ENCODE assay signal across 29 cellular contexts in genomic region chr7:90857595-90857994, GRCh38.
DNase-seq lines count a peak whose midpoint lies in the region; ATAC-seq and TF ChIP-seq lines count a peak whose summit lies in the region.
"Had no signal": no experiment of that assay in that cellular context is flagged by ENCODE, and none has a peak within 500 bp of the region (broad histone marks: within the 10 kb centered on the region; RNA-seq: fewer than 3 reads in every experiment).

No MANE protein-coding gene starts in this region.

- no peaks in the 10 kb centered on the region for H3K4me1 Mint-ChIP-seq in activated CD4-positive, alpha-beta memory T cell treated with anti-CD3 and anti-CD28 coated beads, Interleukin-2, amount 10 ng/mL, durations not matched to agents 7 days and 5 days
- H3K4me1 Mint-ChIP-seq: activated naive CD8-positive, alpha-beta T cell treated with anti-CD3 and anti-CD28 coated beads, Interleukin-2, amount 10 ng/mL, durations not matched to agents 7 days and 5 days had no signal

- CTCF ChIA-PET in activated CD4-positive, alpha-beta memory T cell treated with anti-CD3 and anti-CD28 coated beads, Interleukin-2, amount 10 ng/mL, durations not matched to agents 7 days and 5 days (lab: Charles Lee), result no interaction called here

- H3K4me1 ChIP-seq in heart right ventricle, result peaks cover 0 to 6% (median 0%) of the 10 kb centered on the region in 9 donors
- H3K4me1 ChIP-seq: BLaER1, suprapubic skin, upper lobe of right lung had no signal

- H3K9me3 ChIP-seq in heart right ventricle, result no peaks in the 10 kb centered on the region
- H3K9me3 ChIP-seq: BLaER1, SK-N-SH, suprapubic skin, upper lobe of right lung had no signal

- H3K27me3 ChIP-seq in heart right ventricle, result no peaks in the 10 kb centered on the region
- H3K27me3 ChIP-seq: BLaER1, suprapubic skin, upper lobe of right lung had no signal

- H3K36me3 Mint-ChIP-seq in activated CD4-positive, alpha-beta memory T cell treated with anti-CD3 and anti-CD28 coated beads, Interleukin-2, amount 10 ng/mL, durations not matched to agents 7 days and 5 days (ENCODE audit: low read depth), result no peaks in the 10 kb centered on the region
- H3K36me3 Mint-ChIP-seq: activated naive CD8-positive, alpha-beta T cell treated with anti-CD3 and anti-CD28 coated beads, Interleukin-2, amount 10 ng/mL, durations not matched to agents 7 days and 5 days had no signal

- DNase-seq in Right ventricle myocardium inferior (ENCODE audit: missing footprints) (no peak), cardiac septum (ENCODE audit: low spot score) (no peak), NCI-H69 (lab: John Stamatoyannopoulos, UW) (peak; percentile 47), heart right ventricle (peak in 1 of 2 donors; percentile 21), renal cortical epithelial cell (ENCODE audit: low read depth) (peak; percentile 5)
- no peak for DNase-seq in activated CD4-positive, alpha-beta memory T cell treated with anti-CD3 and anti-CD28 coated beads, Interleukin-2, amount 10 ng/mL, durations not matched to agents 7 days and 5 days
- DNase-seq: activated CD4-positive, alpha-beta T cell treated with anti-CD3 and anti-CD28 coated beads for 48 hours; activated gamma-delta T cell; activated naive CD8-positive, alpha-beta T cell treated with anti-CD3 and anti-CD28 coated beads, Interleukin-2, amount 10 ng/mL, durations not matched to agents 7 days and 5 days; activated T-cell treated with anti-CD3 and anti-CD28 coated beads, Interleukin-2, amount 50 U/mL, for 24 hours; DMS79 treated with DMSO at 0.1 percent for 48 hours; effector CD4-positive, alpha-beta T cell; left colon; NCI-H1092; NCI-H2029; NCI-H2227 treated with DMSO at 0.1 percent for 48 hours; SK-N-SH; stimulated activated CD4-positive, alpha-beta T cell treated with anti-CD3 and anti-CD28 coated beads, Interleukin-4, amount 100 ng/mL, for 4 hours; stimulated activated naive B cell treated with anti-CD40 and anti-IgM and Interleukin-4, amounts not matched to agents 10 μg/mL and 1 μg/mL and 100 μg/mL, for 72 hours; upper lobe of right lung had no signal

- H3K4me3 Mint-ChIP-seq in activated CD4-positive, alpha-beta memory T cell treated with anti-CD3 and anti-CD28 coated beads, Interleukin-2, amount 10 ng/mL, durations not matched to agents 7 days and 5 days, result no peak overlapping the region
- H3K4me3 Mint-ChIP-seq: activated naive CD8-positive, alpha-beta T cell treated with anti-CD3 and anti-CD28 coated beads, Interleukin-2, amount 10 ng/mL, durations not matched to agents 7 days and 5 days; activated T-cell treated with anti-CD3 and anti-CD28 coated beads, Interleukin-2, amount 50 U/mL, for 24 hours; IgD-negative memory B cell; memory B cell; stimulated activated naive B cell treated with anti-CD40 and anti-IgM and Interleukin-4, amounts not matched to agents 10 μg/mL and 1 μg/mL and 100 μg/mL, for 72 hours had no signal

- POLR2A ChIA-PET in activated CD4-positive, alpha-beta memory T cell treated with anti-CD3 and anti-CD28 coated beads, Interleukin-2, amount 10 ng/mL, durations not matched to agents 7 days and 5 days (lab: Charles Lee), result no interaction called here

- H3K36me3 ChIP-seq in heart right ventricle, result no peaks in the 10 kb centered on the region
- H3K36me3 ChIP-seq: suprapubic skin, upper lobe of right lung had no signal

- H3K27me3 Mint-ChIP-seq in activated CD4-positive, alpha-beta memory T cell treated with anti-CD3 and anti-CD28 coated beads, Interleukin-2, amount 10 ng/mL, durations not matched to agents 7 days and 5 days, result no peaks in the 10 kb centered on the region
- H3K27me3 Mint-ChIP-seq: activated naive CD8-positive, alpha-beta T cell treated with anti-CD3 and anti-CD28 coated beads, Interleukin-2, amount 10 ng/mL, durations not matched to agents 7 days and 5 days; activated T-cell treated with anti-CD3 and anti-CD28 coated beads, Interleukin-2, amount 50 U/mL, for 24 hours; IgD-negative memory B cell; memory B cell; progenitor cell of endocrine pancreas; stimulated activated naive B cell treated with anti-CD40 and anti-IgM and Interleukin-4, amounts not matched to agents 10 μg/mL and 1 μg/mL and 100 μg/mL, for 72 hours had no signal

- H3K9me3 Mint-ChIP-seq in activated CD4-positive, alpha-beta memory T cell treated with anti-CD3 and anti-CD28 coated beads, Interleukin-2, amount 10 ng/mL, durations not matched to agents 7 days and 5 days, result no peaks in the 10 kb centered on the region
- H3K9me3 Mint-ChIP-seq: activated naive CD8-positive, alpha-beta T cell treated with anti-CD3 and anti-CD28 coated beads, Interleukin-2, amount 10 ng/mL, durations not matched to agents 7 days and 5 days; activated T-cell treated with anti-CD3 and anti-CD28 coated beads, Interleukin-2, amount 50 U/mL, for 24 hours; IgD-negative memory B cell; memory B cell; stimulated activated naive B cell treated with anti-CD40 and anti-IgM and Interleukin-4, amounts not matched to agents 10 μg/mL and 1 μg/mL and 100 μg/mL, for 72 hours had no signal

- TF ChIP-seq CTCF in heart right ventricle (IDR thresholded peaks at IDR 0.05), result peak in 4 of 9 donors; percentile 16 to 46 (median 38)

- H3K4me3 ChIP-seq in heart right ventricle, result no peak overlapping the region
- H3K4me3 ChIP-seq: BLaER1, suprapubic skin, upper lobe of right lung had no signal

- no peak overlapping the region for H3K27ac Mint-ChIP-seq in activated CD4-positive, alpha-beta memory T cell treated with anti-CD3 and anti-CD28 coated beads, Interleukin-2, amount 10 ng/mL, durations not matched to agents 7 days and 5 days
- H3K27ac Mint-ChIP-seq: activated naive CD8-positive, alpha-beta T cell treated with anti-CD3 and anti-CD28 coated beads, Interleukin-2, amount 10 ng/mL, durations not matched to agents 7 days and 5 days; activated T-cell treated with anti-CD3 and anti-CD28 coated beads, Interleukin-2, amount 50 U/mL, for 24 hours; progenitor cell of endocrine pancreas; stimulated activated naive B cell treated with anti-CD40 and anti-IgM and Interleukin-4, amounts not matched to agents 10 μg/mL and 1 μg/mL and 100 μg/mL, for 72 hours had no signal

- ATAC-seq in Right ventricle myocardium inferior, result peak; percentile 80
- ATAC-seq in heart right ventricle, result peak in 7 of 8 donors; percentile 34 to 84 (median 59)
- no peak for ATAC-seq in HG03045 (IDR thresholded peaks at IDR 0.05; ENCODE audit: unreplicated experiment)
- no peak for ATAC-seq in GM18505 (IDR thresholded peaks at IDR 0.05; ENCODE audit: unreplicated experiment)
- ATAC-seq: left colon; stimulated activated naive B cell treated with anti-CD40 and anti-IgM and Interleukin-4, amounts not matched to agents 10 μg/mL and 1 μg/mL and 100 μg/mL, for 72 hours; upper lobe of right lung had no signal

- WGBS in heart right ventricle, 2 donors, result 43 to 57% methylated on average over 2 of the region's 2 CpGs

- TF ChIP-seq POLR2A in GM18505 (IDR thresholded peaks at IDR 0.05; ENCODE audit: borderline replicate concordance, extremely low read depth, insufficient read depth, insufficient read length), result no peak

- no peak overlapping the region for H3K27ac ChIP-seq in heart right ventricle
- H3K27ac ChIP-seq: BLaER1, epithelial cell of prostate, RWPE1, suprapubic skin, upper lobe of right lung had no signal

- intact Hi-C loops in Right ventricle myocardium inferior (cut with DNase I) (loop anchor here (2.0 kb wide), 1 partner anchor 173 kb away; no protein-coding TSS in a partner anchor), cardiac septum (cut with DNase I) (no loop called here), heart right ventricle (cut with DNase I) (loop anchor here in 1 of 10 donors (10.0 kb wide), 1 partner anchor 177 kb away; no protein-coding TSS in a partner anchor)

Comparison
In these comparisons a context has a peak if more than half of its experiments do, and no peak if none do; other contexts are left out.
1. ATAC-seq: peak in Right ventricle myocardium inferior (single experiment) and heart right ventricle (7 of 8); none in HG03045 (single experiment) and GM18505 (single experiment).
2. DNase-seq: peak in NCI-H69 (single experiment) and renal cortical epithelial cell (single experiment); none in Right ventricle myocardium inferior (single experiment), cardiac septum (single experiment) and activated CD4-positive, alpha-beta memory T cell treated with anti-CD3 and anti-CD28 coated beads, Interleukin-2, amount 10 ng/mL, durations not matched to agents 7 days and 5 days (single experiment).